In the genomic region with DNA sequence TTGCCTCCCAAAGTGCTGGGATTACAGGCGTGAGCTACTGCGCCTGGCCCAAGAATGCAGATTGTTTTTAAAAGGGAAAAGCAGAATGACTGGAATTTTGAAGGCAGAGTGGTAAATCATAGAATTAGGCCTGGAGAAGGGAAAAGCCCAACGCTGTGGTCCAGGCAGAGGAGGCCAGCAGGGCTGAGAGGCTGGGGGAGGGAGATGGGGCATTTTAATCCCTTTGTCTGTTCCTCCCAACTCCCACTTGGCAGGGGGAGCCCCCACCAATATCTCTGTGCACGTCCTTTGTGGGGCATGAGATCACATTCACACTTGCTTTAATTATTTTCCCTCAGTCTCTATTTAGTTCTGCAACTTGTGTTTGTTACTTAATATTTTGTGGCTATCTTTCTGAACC, we compare ENCODE assay signal across 1 cellular context.
TF ChIP-seq lines count a peak whose summit lies in the region.

No MANE protein-coding gene starts in this region.

TF ChIP-seq in SK-N-SH, 30 proteins besides CTCF, POLR2A, EP300 and RAD21 (continued from another document):
- TF ChIP-seq YY1 (IDR thresholded peaks at IDR 0.05; ENCODE audit: low read depth) (no peak), POLR2AphosphoS5 (IDR thresholded peaks at IDR 0.05; ENCODE audit: low read depth, low read length) (no peak), MEF2A (IDR thresholded peaks at IDR 0.05; ENCODE audit: borderline replicate concordance, low read depth) (no peak), GABPA (IDR thresholded peaks at IDR 0.05; ENCODE audit: low read depth) (no peak), RXRA (IDR thresholded peaks at IDR 0.05; ENCODE audit: borderline replicate concordance, low read depth) (no peak)
- TF ChIP-seq, protein P1, sequence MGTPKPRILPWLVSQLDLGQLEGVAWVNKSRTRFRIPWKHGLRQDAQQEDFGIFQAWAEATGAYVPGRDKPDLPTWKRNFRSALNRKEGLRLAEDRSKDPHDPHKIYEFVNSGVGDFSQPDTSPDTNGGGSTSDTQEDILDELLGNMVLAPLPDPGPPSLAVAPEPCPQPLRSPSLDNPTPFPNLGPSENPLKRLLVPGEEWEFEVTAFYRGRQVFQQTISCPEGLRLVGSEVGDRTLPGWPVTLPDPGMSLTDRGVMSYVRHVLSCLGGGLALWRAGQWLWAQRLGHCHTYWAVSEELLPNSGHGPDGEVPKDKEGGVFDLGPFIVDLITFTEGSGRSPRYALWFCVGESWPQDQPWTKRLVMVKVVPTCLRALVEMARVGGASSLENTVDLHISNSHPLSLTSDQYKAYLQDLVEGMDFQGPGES (IDR thresholded peaks at IDR 0.05; ENCODE audit: low read depth, low read length) = no peak
